Comparison of ENCODE assay signal across 12 cellular contexts in the genomic region with DNA sequence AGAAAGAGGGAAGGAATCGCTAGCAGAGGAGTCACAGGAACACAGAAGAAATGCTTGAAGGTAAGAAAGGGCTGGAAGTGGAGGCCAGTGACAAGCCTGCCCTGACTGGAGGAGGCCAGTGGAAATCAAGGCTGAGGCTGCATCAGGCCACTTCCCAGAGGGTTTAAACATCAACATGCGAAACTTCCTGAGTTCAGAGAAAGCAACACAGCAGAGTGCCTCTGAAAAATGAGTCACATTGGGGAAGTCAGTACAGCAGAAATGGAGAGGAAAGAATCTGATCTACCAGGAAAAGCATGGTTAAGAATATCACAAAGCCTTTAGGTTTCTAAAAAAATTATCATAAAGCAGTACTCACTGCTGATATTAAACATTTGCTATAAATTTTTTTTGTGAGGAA. TPM values are rescaled to one million over a fixed set of nuclear protein-coding genes. Genes with fewer than 3 reads are reported as not detected.
A peak's percentile ranks its signal among the peaks of the same experiment; 100 is the strongest.
DNase-seq lines count a peak whose midpoint lies in the region; ATAC-seq and TF ChIP-seq lines count a peak whose summit lies in the region.
"Had no signal": no experiment of that assay in that cellular context is flagged by ENCODE, and none has a peak within 500 bp of the region (broad histone marks: within the 10 kb centered on the region; RNA-seq: fewer than 3 reads in every experiment).

No MANE protein-coding gene starts in this region.

- H3K4me1 Mint-ChIP-seq in activated naive CD4-positive, alpha-beta T cell treated with anti-CD3 and anti-CD28 coated beads, Interleukin-2, amount 50 U/mL, for 24 hours: peaks cover 23% of the 10 kb centered on the region
- H3K4me1 Mint-ChIP-seq in activated naive CD4-positive, alpha-beta T cell treated with anti-CD3 and anti-CD28 coated beads for 36 hours (ENCODE audit: low read depth): peaks cover 27% of the 10 kb centered on the region
- H3K4me1 Mint-ChIP-seq in activated CD4-positive, alpha-beta memory T cell treated with anti-CD3 and anti-CD28 coated beads, Interleukin-2, amount 10 ng/mL, durations not matched to agents 7 days and 5 days: peaks cover 46% of the 10 kb centered on the region
- peaks cover 44% of the 10 kb centered on the region for H3K4me1 Mint-ChIP-seq in stimulated activated naive CD8-positive, alpha-beta T cell treated with anti-CD3 and anti-CD28 coated beads, Interleukin-15, Interleukin-2, amounts not matched to agents 100 ng/mL and 50 ng/mL, for 24 hours (ENCODE audit: low read depth)

- no peaks in the 10 kb centered on the region for H3K4me1 ChIP-seq in foreskin keratinocyte

- no peak for DNase-seq in activated naive CD4-positive, alpha-beta T cell treated with anti-CD3 and anti-CD28 coated beads for 36 hours
- peak; percentile 26 for DNase-seq in activated CD4-positive, alpha-beta memory T cell treated with anti-CD3 and anti-CD28 coated beads, Interleukin-2, amount 10 ng/mL, durations not matched to agents 7 days and 5 days
- DNase-seq in foreskin keratinocyte (no peak), HPDE6-E6E7 (ENCODE audit: extremely low spot score) (no peak)
- DNase-seq: mammary epithelial cell, NCI-H1105 had no signal

- H3K36me3 Mint-ChIP-seq in activated naive CD4-positive, alpha-beta T cell treated with anti-CD3 and anti-CD28 coated beads, Interleukin-2, amount 50 U/mL, for 24 hours: peaks cover 11% of the 10 kb centered on the region
- H3K36me3 Mint-ChIP-seq in activated naive CD4-positive, alpha-beta T cell treated with anti-CD3 and anti-CD28 coated beads for 36 hours (ENCODE audit: low read depth): peaks cover 20% of the 10 kb centered on the region
- peaks cover 57% of the 10 kb centered on the region for H3K36me3 Mint-ChIP-seq in activated CD4-positive, alpha-beta memory T cell treated with anti-CD3 and anti-CD28 coated beads, Interleukin-2, amount 10 ng/mL, durations not matched to agents 7 days and 5 days (ENCODE audit: low read depth)
- H3K36me3 Mint-ChIP-seq in stimulated activated naive CD8-positive, alpha-beta T cell treated with anti-CD3 and anti-CD28 coated beads, Interleukin-15, Interleukin-2, amounts not matched to agents 100 ng/mL and 50 ng/mL, for 24 hours (ENCODE audit: low read depth): peaks cover 55% of the 10 kb centered on the region

- intact Hi-C loops in activated naive CD4-positive, alpha-beta T cell treated with anti-CD3 and anti-CD28 coated beads for 36 hours (cut with micrococcal nuclease): no loop called here

- no peaks in the 10 kb centered on the region for H3K27me3 ChIP-seq in foreskin keratinocyte

- no peaks in the 10 kb centered on the region for H3K9me3 Mint-ChIP-seq in activated naive CD4-positive, alpha-beta T cell treated with anti-CD3 and anti-CD28 coated beads, Interleukin-2, amount 50 U/mL, for 24 hours
- no peaks in the 10 kb centered on the region for H3K9me3 Mint-ChIP-seq in activated naive CD4-positive, alpha-beta T cell treated with anti-CD3 and anti-CD28 coated beads for 36 hours
- no peaks in the 10 kb centered on the region for H3K9me3 Mint-ChIP-seq in activated CD4-positive, alpha-beta memory T cell treated with anti-CD3 and anti-CD28 coated beads, Interleukin-2, amount 10 ng/mL, durations not matched to agents 7 days and 5 days
- no peaks in the 10 kb centered on the region for H3K9me3 Mint-ChIP-seq in stimulated activated naive CD8-positive, alpha-beta T cell treated with anti-CD3 and anti-CD28 coated beads, Interleukin-15, Interleukin-2, amounts not matched to agents 100 ng/mL and 50 ng/mL, for 24 hours

- no peak for TF ChIP-seq CTCF in foreskin keratinocyte (conservative IDR thresholded peaks at IDR 0.05)

- H3K27ac ChIP-seq in foreskin keratinocyte: no peak overlapping the region

- POLR2A ChIA-PET in activated CD4-positive, alpha-beta memory T cell treated with anti-CD3 and anti-CD28 coated beads, Interleukin-2, amount 10 ng/mL, durations not matched to agents 7 days and 5 days (lab: Charles Lee): interaction anchor here (8.0 kb wide), 1 partner anchor 21 kb away, joined by 58 read pairs; the partner anchor contains the start of gene NAPB

- peak overlapping the region; percentile 61 for H3K27ac Mint-ChIP-seq in activated naive CD4-positive, alpha-beta T cell treated with anti-CD3 and anti-CD28 coated beads, Interleukin-2, amount 50 U/mL, for 24 hours
- H3K27ac Mint-ChIP-seq in activated naive CD4-positive, alpha-beta T cell treated with anti-CD3 and anti-CD28 coated beads for 36 hours: no peak overlapping the region
- peak overlapping the region; percentile 78 for H3K27ac Mint-ChIP-seq in activated CD4-positive, alpha-beta memory T cell treated with anti-CD3 and anti-CD28 coated beads, Interleukin-2, amount 10 ng/mL, durations not matched to agents 7 days and 5 days
- H3K27ac Mint-ChIP-seq in stimulated activated naive CD8-positive, alpha-beta T cell treated with anti-CD3 and anti-CD28 coated beads, Interleukin-15, Interleukin-2, amounts not matched to agents 100 ng/mL and 50 ng/mL, for 24 hours: peak overlapping the region; percentile 85

- peak; percentile 28 for ATAC-seq in foreskin keratinocyte
- ATAC-seq in HG03159 (IDR thresholded peaks at IDR 0.05; ENCODE audit: unreplicated experiment): no peak
- ATAC-seq in HG03354 (IDR thresholded peaks at IDR 0.05; ENCODE audit: poor library complexity, severe bottlenecking, unreplicated experiment): no peak

- H3K27me3 Mint-ChIP-seq in activated naive CD4-positive, alpha-beta T cell treated with anti-CD3 and anti-CD28 coated beads, Interleukin-2, amount 50 U/mL, for 24 hours: no peaks in the 10 kb centered on the region
- H3K27me3 Mint-ChIP-seq in activated naive CD4-positive, alpha-beta T cell treated with anti-CD3 and anti-CD28 coated beads for 36 hours (ENCODE audit: low read depth): no peaks in the 10 kb centered on the region
- no peaks in the 10 kb centered on the region for H3K27me3 Mint-ChIP-seq in activated CD4-positive, alpha-beta memory T cell treated with anti-CD3 and anti-CD28 coated beads, Interleukin-2, amount 10 ng/mL, durations not matched to agents 7 days and 5 days
- no peaks in the 10 kb centered on the region for H3K27me3 Mint-ChIP-seq in stimulated activated naive CD8-positive, alpha-beta T cell treated with anti-CD3 and anti-CD28 coated beads, Interleukin-15, Interleukin-2, amounts not matched to agents 100 ng/mL and 50 ng/mL, for 24 hours

- no peak overlapping the region for H3K4me3 Mint-ChIP-seq in activated naive CD4-positive, alpha-beta T cell treated with anti-CD3 and anti-CD28 coated beads, Interleukin-2, amount 50 U/mL, for 24 hours
- H3K4me3 Mint-ChIP-seq in activated naive CD4-positive, alpha-beta T cell treated with anti-CD3 and anti-CD28 coated beads for 36 hours: no peak overlapping the region
- peak overlapping the region; percentile 14 for H3K4me3 Mint-ChIP-seq in activated CD4-positive, alpha-beta memory T cell treated with anti-CD3 and anti-CD28 coated beads, Interleukin-2, amount 10 ng/mL, durations not matched to agents 7 days and 5 days
- H3K4me3 Mint-ChIP-seq in stimulated activated naive CD8-positive, alpha-beta T cell treated with anti-CD3 and anti-CD28 coated beads, Interleukin-15, Interleukin-2, amounts not matched to agents 100 ng/mL and 50 ng/mL, for 24 hours: peak overlapping the region; percentile 28

- CTCF ChIA-PET in activated naive CD4-positive, alpha-beta T cell treated with anti-CD3 and anti-CD28 coated beads for 36 hours (lab: Charles Lee): no interaction called here
- CTCF ChIA-PET in activated CD4-positive, alpha-beta memory T cell treated with anti-CD3 and anti-CD28 coated beads, Interleukin-2, amount 10 ng/mL, durations not matched to agents 7 days and 5 days (lab: Charles Lee): interaction anchor here (0.6 to 6.6 kb wide), 4 partner anchors 10 to 143 kb away, joined by 4 to 44 read pairs (median 6); partner anchors contain the start of gene NAPB

RNA-seq across cellular contexts. Expression of gene NAPB, which starts 23.3 kb away (rescaled TPM):
- total RNA-seq in activated naive CD4-positive, alpha-beta T cell treated with anti-CD3 and anti-CD28 coated beads for 36 hours: 1 to 10 TPM; 5.4 to 7.6 TPM
- 10 to 100 TPM; 16.0 TPM for total RNA-seq in activated CD4-positive, alpha-beta memory T cell treated with anti-CD3 and anti-CD28 coated beads, Interleukin-2, amount 10 ng/mL, durations not matched to agents 7 days and 5 days
- total RNA-seq in foreskin keratinocyte: 4.9 and 5.4 TPM in 2 replicates
- polyA plus RNA-seq in foreskin keratinocyte: 1.3 and 2.3 TPM in 2 replicates

RNA-seq across cellular contexts. Expression of gene GZF1, which starts 36.0 kb away (rescaled TPM):
- 1 to 10 TPM; 2.9 to 3.3 TPM for total RNA-seq in activated naive CD4-positive, alpha-beta T cell treated with anti-CD3 and anti-CD28 coated beads for 36 hours
- 10 to 100 TPM; 13.5 to 14.3 TPM for total RNA-seq in activated CD4-positive, alpha-beta memory T cell treated with anti-CD3 and anti-CD28 coated beads, Interleukin-2, amount 10 ng/mL, durations not matched to agents 7 days and 5 days
- total RNA-seq in foreskin keratinocyte: 8.5 and 9.5 TPM in 2 replicates
- polyA plus RNA-seq in foreskin keratinocyte: 3.1 and 3.5 TPM in 2 replicates

RNA-seq across cellular contexts. Expression of gene CSTL1, which starts 41.5 kb away (rescaled TPM):
- total RNA-seq in activated naive CD4-positive, alpha-beta T cell treated with anti-CD3 and anti-CD28 coated beads for 36 hours: not detected
- total RNA-seq in activated CD4-positive, alpha-beta memory T cell treated with anti-CD3 and anti-CD28 coated beads, Interleukin-2, amount 10 ng/mL, durations not matched to agents 7 days and 5 days: not detected
- total RNA-seq in foreskin keratinocyte: not detected in 2 replicates
- polyA plus RNA-seq in foreskin keratinocyte: not detected in 2 replicates
- total RNA-seq: mammary epithelial cell, smooth muscle cell, subcutaneous adipose tissue had no signal
- polyA plus RNA-seq: mammary epithelial cell, smooth muscle cell had no signal

RNA-seq across cellular contexts. Expression of gene NXT1, which starts 47.4 kb away (rescaled TPM):
- total RNA-seq in activated naive CD4-positive, alpha-beta T cell treated with anti-CD3 and anti-CD28 coated beads for 36 hours: 10 to 100 TPM; 31.9 to 36.9 TPM
- total RNA-seq in activated CD4-positive, alpha-beta memory T cell treated with anti-CD3 and anti-CD28 coated beads, Interleukin-2, amount 10 ng/mL, durations not matched to agents 7 days and 5 days: 10 to 100 TPM; 26.2 to 28.4 TPM
- total RNA-seq in foreskin keratinocyte: 41.5 and 47.4 TPM in 2 replicates
- polyA plus RNA-seq in foreskin keratinocyte: 52.2 and 58.5 TPM in 2 replicates

RNA-seq across cellular contexts. Expression of gene CST11, which starts 54.7 kb away (rescaled TPM):
- total RNA-seq in activated naive CD4-positive, alpha-beta T cell treated with anti-CD3 and anti-CD28 coated beads for 36 hours: not detected
- not detected for total RNA-seq in activated CD4-positive, alpha-beta memory T cell treated with anti-CD3 and anti-CD28 coated beads, Interleukin-2, amount 10 ng/mL, durations not matched to agents 7 days and 5 days
- not detected in 2 replicates for total RNA-seq in foreskin keratinocyte
- polyA plus RNA-seq in foreskin keratinocyte: not detected in 2 replicates
- total RNA-seq: mammary epithelial cell, smooth muscle cell, subcutaneous adipose tissue had no signal
- polyA plus RNA-seq: mammary epithelial cell, smooth muscle cell had no signal

Comparison
In these comparisons a context has a peak if more than half of its experiments do, and no peak if none do; other contexts are left out.
1. H3K4me3 Mint-ChIP-seq: peak in activated CD4-positive, alpha-beta memory T cell treated with anti-CD3 and anti-CD28 coated beads, Interleukin-2, amount 10 ng/mL, durations not matched to agents 7 days and 5 days (single experiment) and stimulated activated naive CD8-positive, alpha-beta T cell treated with anti-CD3 and anti-CD28 coated beads, Interleukin-15, Interleukin-2, amounts not matched to agents 100 ng/mL and 50 ng/mL, for 24 hours (single experiment); none in activated naive CD4-positive, alpha-beta T cell treated with anti-CD3 and anti-CD28 coated beads, Interleukin-2, amount 50 U/mL, for 24 hours (single experiment) and activated naive CD4-positive, alpha-beta T cell treated with anti-CD3 and anti-CD28 coated beads for 36 hours (single experiment).